ENCODE assay signal across 1 cellular context in genomic region chr20:50050214-50050613, GRCh38.
TF ChIP-seq lines count a peak whose summit lies in the region.

No MANE protein-coding gene starts in this region.

TF ChIP-seq in IMR-90, 13 proteins besides CTCF, POLR2A, EP300 and RAD21 (continued from another document):
- TF ChIP-seq ELK1 (IDR thresholded peaks at IDR 0.05; ENCODE audit: borderline replicate concordance, low read depth, low read length) (no peak), BHLHE40 (IDR thresholded peaks at IDR 0.05; ENCODE audit: low read depth, low read length) (no peak), CHD1 (IDR thresholded peaks at IDR 0.05; ENCODE audit: low read depth, low read length) (no peak), RCOR1 (IDR thresholded peaks at IDR 0.05; ENCODE audit: insufficient replicate concordance, low read length) (no peak), MAZ (IDR thresholded peaks at IDR 0.05; ENCODE audit: borderline replicate concordance, low read depth, low read length) (no peak)
